ENCODE assay signal across 17 cellular contexts in genomic region chr15:56492786-56493555, GRCh38. TPM values are rescaled to one million over a fixed set of nuclear protein-coding genes. Genes with fewer than 3 reads are reported as not detected.
DNase-seq lines count a peak whose midpoint lies in the region; ATAC-seq and TF ChIP-seq lines count a peak whose summit lies in the region.
"Had no signal": no experiment of that assay in that cellular context is flagged by ENCODE, and none has a peak within 500 bp of the region (broad histone marks: within the 10 kb centered on the region; RNA-seq: fewer than 3 reads in every experiment).

No MANE protein-coding gene starts in this region.

- H3K18ac ChIP-seq in mesenchymal stem cell (ENCODE audit: low read depth in 1 of 2, low read length in 2 of 2): no peak overlapping the region

- no peak overlapping the region for H2AFZ ChIP-seq in OCI-LY1 (ENCODE audit: low read length)
- no peak overlapping the region for H2AFZ ChIP-seq in mesenchymal stem cell (ENCODE audit: low read depth, low read length)
- H2AFZ ChIP-seq: PC-9 had no signal

- H3K79me1 ChIP-seq in mesenchymal stem cell (replicated peaks; ENCODE audit: low read length, poor library complexity, severe bottlenecking): no peaks in the 10 kb centered on the region

- TF ChIP-seq CTCF in OCI-LY1 (IDR thresholded peaks at IDR 0.05; ENCODE audit: low read length): no peak

- intact Hi-C loops in activated CD4-positive, alpha-beta T cell treated with anti-CD3 and anti-CD28 coated beads, Interleukin-2, amount 10 ng/mL, durations not matched to agents 24 days and 14 days (cut with micrococcal nuclease): loop anchor here (5.0 to 10.0 kb wide), 2 partner anchors 242 to 814 kb away; partner anchors contain the start of gene ZNF280D

- H3K9me2 ChIP-seq in OCI-LY1 (ENCODE audit: low read depth, low read length): no peaks in the 10 kb centered on the region

- no peak overlapping the region for H3K23ac ChIP-seq in mesenchymal stem cell (ENCODE audit: low read length in 2 of 2)

- no peak overlapping the region for H3K27ac Mint-ChIP-seq in activated CD4-positive, alpha-beta T cell treated with anti-CD3 and anti-CD28 coated beads, Interleukin-2, amount 10 ng/mL, durations not matched to agents 24 days and 14 days

- DNase-seq in activated CD4-positive, alpha-beta T cell treated with anti-CD3 and anti-CD28 coated beads, Interleukin-2, amount 10 ng/mL, durations not matched to agents 24 days and 14 days: peak; percentile 60
- no peak for DNase-seq in activated CD4-positive, alpha-beta T cell treated with anti-CD3 and anti-CD28 coated beads, Interleukin-2, amount 50 U/mL, for 1 hour
- DNase-seq in HUDEP-2 (lab: John Stamatoyannopoulos, UW; ENCODE audit: unreplicated experiment in 76 of 76) (peak in 48 of 76 experiments; percentile 1 to 71 (median 23)), mesenchymal stem cell (no peak), inferior parietal cortex (ENCODE audit: extremely low spot score) (no peak)
- DNase-seq in stimulated activated naive CD8-positive, alpha-beta T cell treated with anti-CD3 and anti-CD28 coated beads, Interleukin-15, Interleukin-2, amounts not matched to agents 100 U/mL and 50 U/mL, for 24 hours: no peak
- DNase-seq: DMS 273 treated with DMSO at 0.1 percent for 48 hours, NCI-H1436 treated with DMSO at 0.1 percent for 48 hours, NCI-H2029 treated with DMSO at 0.1 percent for 48 hours, NCI-H2227 treated with DMSO at 0.1 percent for 48 hours, NCI-H526, PC-9 had no signal

- H3K79me2 ChIP-seq in OCI-LY1 (ENCODE audit: insufficient read depth, low read length): no peaks in the 10 kb centered on the region

- ATAC-seq in GM19467 (IDR thresholded peaks at IDR 0.05; ENCODE audit: unreplicated experiment): no peak
- ATAC-seq in stimulated activated naive CD8-positive, alpha-beta T cell treated with anti-CD3 and anti-CD28 coated beads, Interleukin-15, Interleukin-2, amounts not matched to agents 100 U/mL and 50 U/mL, for 24 hours: no peak
- ATAC-seq: Right ventricle myocardium inferior had no signal

- H3K27me3 Mint-ChIP-seq in activated CD4-positive, alpha-beta T cell treated with anti-CD3 and anti-CD28 coated beads, Interleukin-2, amount 10 ng/mL, durations not matched to agents 24 days and 14 days: peaks cover 13% of the 10 kb centered on the region

- H2BK12ac ChIP-seq in mesenchymal stem cell (ENCODE audit: low read length in 2 of 2): no peak overlapping the region

- H3K36me3 Mint-ChIP-seq in activated CD4-positive, alpha-beta T cell treated with anti-CD3 and anti-CD28 coated beads, Interleukin-2, amount 10 ng/mL, durations not matched to agents 24 days and 14 days (ENCODE audit: low read depth): no peaks in the 10 kb centered on the region

- peak overlapping the region; percentile 31 for H4K91ac ChIP-seq in mesenchymal stem cell (ENCODE audit: low read length)

- no peaks in the 10 kb centered on the region for H4K20me1 ChIP-seq in OCI-LY1 (ENCODE audit: insufficient read depth, low read length)

- WGBS in mesenchymal stem cell: 89% methylated on average over 4 of the region's 4 CpGs

- H3F3A ChIP-seq in OCI-LY1 (ENCODE audit: insufficient read depth, low read length): no peaks in the 10 kb centered on the region

- H3K36me3 ChIP-seq in OCI-LY1 (ENCODE audit: insufficient read depth, low read length) (peaks cover under 1% of the 10 kb centered on the region; the same call in 1 of the 2 replicates), mesenchymal stem cell (ENCODE audit: control insufficient read depth in 1 of 2, insufficient read depth in 2 of 2, low read depth in 1 of 2, low read length in 2 of 2) (no peaks in the 10 kb centered on the region)
- H3K36me3 ChIP-seq: HAP-1 had no signal

- no peaks in the 10 kb centered on the region for H3K9me3 Mint-ChIP-seq in activated CD4-positive, alpha-beta T cell treated with anti-CD3 and anti-CD28 coated beads, Interleukin-2, amount 10 ng/mL, durations not matched to agents 24 days and 14 days

- H2BK120ac ChIP-seq in mesenchymal stem cell (ENCODE audit: low read depth, low read length): no peak overlapping the region

- no peak overlapping the region for H2BK5ac ChIP-seq in mesenchymal stem cell (ENCODE audit: low read depth, low read length, poor library complexity, severe bottlenecking)

- H2AK5ac ChIP-seq in mesenchymal stem cell (ENCODE audit: low read length, severe bottlenecking): no peak overlapping the region

- peak overlapping the region; percentile 87 for H3K27ac ChIP-seq in OCI-LY1 (ENCODE audit: low read depth, low read length, poor library complexity, severe bottlenecking)
- no peak overlapping the region for H3K27ac ChIP-seq in mesenchymal stem cell (ENCODE audit: low read length, poor library complexity, severe bottlenecking)
- H3K27ac ChIP-seq: C4-2B, PC-9 had no signal

- H3K4me1 Mint-ChIP-seq in activated CD4-positive, alpha-beta T cell treated with anti-CD3 and anti-CD28 coated beads, Interleukin-2, amount 10 ng/mL, durations not matched to agents 24 days and 14 days: peaks cover 8% of the 10 kb centered on the region

- H4K8ac ChIP-seq in mesenchymal stem cell (ENCODE audit: low read length): no peak overlapping the region

- H3K9me3 ChIP-seq in OCI-LY1 (ENCODE audit: low read length) (peaks cover 2% of the 10 kb centered on the region), mesenchymal stem cell (ENCODE audit: control insufficient read depth, low read length) (no peaks in the 10 kb centered on the region)
- H3K9me3 ChIP-seq: HAP-1 had no signal

- H3K14ac ChIP-seq in mesenchymal stem cell (ENCODE audit: low read length in 2 of 2): no peak overlapping the region

- H3K4me3 ChIP-seq in OCI-LY1 (ENCODE audit: low read depth, low read length, poor library complexity, severe bottlenecking) (no peak overlapping the region), mesenchymal stem cell (ENCODE audit: insufficient read depth in 1 of 2, low read depth in 1 of 2, low read length in 2 of 2) (no peak overlapping the region)
- H3K4me3 ChIP-seq: HAP-1, PC-9 had no signal

- no peak overlapping the region for H2BK15ac ChIP-seq in mesenchymal stem cell (ENCODE audit: low read depth, poor library complexity, severe bottlenecking)

- H3K4me2 ChIP-seq in OCI-LY1 (ENCODE audit: low read length) (peak overlapping the region; percentile 19; the same call in 1 of the 2 replicates), mesenchymal stem cell (ENCODE audit: low read length, poor library complexity, severe bottlenecking) (no peak overlapping the region)
- H3K4me2 ChIP-seq: PC-9 had no signal

- H3K4ac ChIP-seq in mesenchymal stem cell (ENCODE audit: low read depth in 1 of 2, low read length in 2 of 2): no peak overlapping the region

- H3K9ac ChIP-seq in OCI-LY1 (ENCODE audit: low read length) (peak overlapping the region; percentile 36; the same call in 1 of the 2 replicates), mesenchymal stem cell (ENCODE audit: low read length) (no peak overlapping the region)

- H3K4me3 Mint-ChIP-seq in activated CD4-positive, alpha-beta T cell treated with anti-CD3 and anti-CD28 coated beads, Interleukin-2, amount 10 ng/mL, durations not matched to agents 24 days and 14 days: no peak overlapping the region

- H3K4me1 ChIP-seq in OCI-LY1 (ENCODE audit: insufficient read depth, low read length, severe bottlenecking) (peaks cover 67% of the 10 kb centered on the region), mesenchymal stem cell (ENCODE audit: control insufficient read depth, insufficient read depth, low read depth, low read length) (no peaks in the 10 kb centered on the region)
- H3K4me1 ChIP-seq: HAP-1 had no signal

- no peaks in the 10 kb centered on the region for H3K27me3 ChIP-seq in OCI-LY1 (ENCODE audit: insufficient read depth, low read length)
- peaks cover 0 to 13% of the 10 kb centered on the region in 2 experiments for H3K27me3 ChIP-seq in mesenchymal stem cell (ENCODE audit: control insufficient read depth in 1 of 2, insufficient read depth in 1 of 2, low read length in 2 of 2)

RNA-seq across cellular contexts. Expression of gene MNS1, which starts 28.0 kb away (rescaled TPM):
- total RNA-seq in activated CD4-positive, alpha-beta T cell treated with anti-CD3 and anti-CD28 coated beads, Interleukin-2, amount 10 ng/mL, durations not matched to agents 24 days and 14 days: 0.45 and 0.86 TPM in 2 replicates
- 1.6 TPM for polyA plus RNA-seq in mesenchymal stem cell (2013, experiment 1 of 2)
- 1.1 TPM for polyA plus RNA-seq in mesenchymal stem cell (2013, experiment 2 of 2)

Comparison
In these comparisons a context has a peak if more than half of its experiments do, and no peak if none do; other contexts are left out.
1. DNase-seq: peak in activated CD4-positive, alpha-beta T cell treated with anti-CD3 and anti-CD28 coated beads, Interleukin-2, amount 10 ng/mL, durations not matched to agents 24 days and 14 days (single experiment) and HUDEP-2 (48 of 76); none in activated CD4-positive, alpha-beta T cell treated with anti-CD3 and anti-CD28 coated beads, Interleukin-2, amount 50 U/mL, for 1 hour (single experiment), mesenchymal stem cell (single experiment), stimulated activated naive CD8-positive, alpha-beta T cell treated with anti-CD3 and anti-CD28 coated beads, Interleukin-15, Interleukin-2, amounts not matched to agents 100 U/mL and 50 U/mL, for 24 hours (single experiment) and inferior parietal cortex (single experiment).